In the genomic region with DNA sequence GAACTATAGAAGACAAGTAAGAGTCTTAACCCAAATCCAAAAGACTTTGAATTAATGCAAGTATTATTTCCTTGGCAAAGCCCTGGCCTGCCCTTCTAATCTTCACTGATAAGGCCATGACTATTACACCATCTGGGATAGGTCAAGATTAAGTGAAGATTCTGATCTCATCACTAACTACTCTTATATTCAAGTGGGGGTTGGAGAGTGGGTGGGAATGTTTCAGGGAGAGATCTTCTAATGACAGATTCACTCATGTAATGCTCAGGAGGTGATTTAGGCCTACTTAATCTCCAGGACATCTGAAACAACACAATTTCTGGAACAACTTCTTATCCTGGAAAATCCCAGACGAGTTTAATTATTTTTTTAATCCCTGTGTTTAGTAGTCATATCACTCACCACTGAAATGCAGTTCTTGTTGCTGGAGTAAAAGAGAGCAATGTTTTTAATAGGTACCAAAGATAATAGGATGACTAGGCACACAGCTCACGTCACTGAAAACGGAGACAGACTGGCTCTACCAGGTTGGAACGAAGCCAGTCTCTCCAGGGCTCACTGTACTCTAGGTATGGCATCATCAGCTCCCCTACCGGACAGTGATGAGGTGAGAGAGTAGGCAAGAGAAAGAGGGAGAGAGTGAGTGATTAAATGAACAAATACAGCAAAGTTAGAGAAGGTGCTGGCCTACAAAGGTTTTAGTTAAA, we compare ENCODE assay signal across 1 cellular context.
TF ChIP-seq lines count a peak whose summit lies in the region.

No MANE protein-coding gene starts in this region.

TF ChIP-seq in HepG2, 621 proteins besides CTCF, POLR2A, EP300 and RAD21 (continued from another document):
- TF ChIP-seq ZNF407 (CRISPR knock-in tag; IDR thresholded peaks at IDR 0.05; ENCODE audit: not compliant biosample characterization): no peak
TF ChIP-seq in HepG2: peak in this region for 1.
